ENCODE assay signal across 12 cellular contexts in the genomic region with DNA sequence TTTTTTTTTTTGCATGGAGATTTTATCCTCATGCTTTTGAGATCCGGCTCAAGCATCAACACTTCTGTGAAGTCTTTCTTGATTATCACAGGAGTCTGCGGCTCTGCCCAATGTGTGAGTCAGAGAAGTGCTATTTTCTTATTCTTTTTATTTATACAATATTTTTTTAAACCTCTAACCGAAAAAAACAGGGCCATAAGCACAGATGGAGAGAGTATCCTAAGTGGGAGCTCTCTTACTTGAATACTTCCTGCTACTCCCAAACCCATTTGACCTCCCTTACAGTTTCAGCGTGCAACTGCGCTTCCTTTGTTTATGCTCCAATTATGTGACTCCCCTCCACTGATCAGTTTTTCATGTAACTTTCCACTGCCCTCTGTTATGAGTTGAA. TPM values are rescaled to one million over a fixed set of nuclear protein-coding genes. Genes with fewer than 3 reads are reported as not detected.
DNase-seq lines count a peak whose midpoint lies in the region; FAIRE-seq and TF ChIP-seq lines count a peak whose summit lies in the region.
"Had no signal": no experiment of that assay in that cellular context is flagged by ENCODE, and none has a peak within 500 bp of the region (broad histone marks: within the 10 kb centered on the region; RNA-seq: fewer than 3 reads in every experiment).

No MANE protein-coding gene starts in this region.

- no peaks in the 10 kb centered on the region for H4K20me1 ChIP-seq in astrocyte (ENCODE audit: insufficient read depth, low read length)
- H4K20me1 ChIP-seq in keratinocyte (ENCODE audit: control insufficient read depth, extremely low read depth, insufficient read depth, low read length), result no peaks in the 10 kb centered on the region

- no peaks in the 10 kb centered on the region for H3K36me3 Mint-ChIP-seq in activated naive CD8-positive, alpha-beta T cell
- H3K36me3 Mint-ChIP-seq in activated naive CD8-positive, alpha-beta T cell treated with anti-CD3 and anti-CD28 coated beads for 36 hours, result peaks cover 2% of the 10 kb centered on the region
- peaks cover 4% of the 10 kb centered on the region for H3K36me3 Mint-ChIP-seq in astrocyte (ENCODE audit: low read depth, unreplicated experiment)

- POLR2A ChIA-PET in HEK293T (lab: Yijun Ruan, JAX), result no interaction called here

- H3K4me1 ChIP-seq in astrocyte (ENCODE audit: insufficient read depth, low read length) (peaks cover 56% of the 10 kb centered on the region), keratinocyte (ENCODE audit: control insufficient read depth, extremely low read depth, insufficient read depth, low read length) (peaks cover 40% of the 10 kb centered on the region), transverse colon (peaks cover 10 to 50% (median 26%) of the 10 kb centered on the region in 4 donors)

- 60 to 61% methylated on average over 5 of the region's 5 CpGs for WGBS in transverse colon (ENCODE audit: low coverage in 1 of 2), 2 donors

- peak overlapping the region; percentile 93 for H3K27ac ChIP-seq in astrocyte (ENCODE audit: low read depth, low read length)
- peak overlapping the region; percentile 61 for H3K27ac ChIP-seq in keratinocyte (ENCODE audit: control insufficient read depth, insufficient read depth, low read length)
- H3K27ac ChIP-seq in transverse colon, result peak overlapping the region; percentile 52 to 77 (median 70)

- in situ Hi-C loops in transverse colon (cut with MboI; ENCODE audit: low pct_ligation_motif_present in 1 of 4, low pct_unique_long_range_greater_than_20kb in 1 of 4, low sequenced_read_pairs in 3 of 4), result loop anchor here (5.0 to 25.0 kb wide), 6 partner anchors 195 to 438 kb away; no protein-coding TSS in a partner anchor

- peak overlapping the region; percentile 3 for H2AFZ ChIP-seq in astrocyte (ENCODE audit: low read depth, low read length)
- H2AFZ ChIP-seq in keratinocyte (ENCODE audit: control insufficient read depth, low read length), result no peak overlapping the region

- no peaks in the 10 kb centered on the region for H3K9me3 ChIP-seq in astrocyte (ENCODE audit: insufficient read depth, low read depth, low read length)
- H3K9me3 ChIP-seq in keratinocyte (ENCODE audit: control insufficient read depth, low read depth, low read length), result no peaks in the 10 kb centered on the region
- H3K9me3 ChIP-seq in transverse colon, result no peaks in the 10 kb centered on the region

- no peak for DNase-seq in activated naive CD8-positive, alpha-beta T cell treated with anti-CD3 and anti-CD28 coated beads for 36 hours
- DNase-seq in astrocyte (ENCODE audit: low read depth), result peak; percentile 92
- DNase-seq in keratinocyte (ENCODE audit: low read depth, low spot score), result no peak
- no peak for DNase-seq in transverse colon
- DNase-seq in activated gamma-delta T cell treated with Interleukin-2 at 50 U/mL for 16 hours, result no peak
- no peak for DNase-seq in HEK293T (ENCODE audit: extremely low spot score)
- no peak for DNase-seq in SKM-1 (lab: John Stamatoyannopoulos, UW; ENCODE audit: unreplicated experiment)
- DNase-seq: activated T-cell treated with anti-CD3 and anti-CD28 coated beads, Interleukin-2, amount 50 U/mL, for 72 hours; NCI-H187 treated with DMSO at 0.1 percent for 48 hours had no signal

- peak overlapping the region; percentile 82 for H3K4me2 ChIP-seq in astrocyte (ENCODE audit: low read length)
- peak overlapping the region; percentile 70 for H3K4me2 ChIP-seq in keratinocyte (ENCODE audit: control insufficient read depth, extremely low read depth, insufficient read depth, low read depth, low read length)

- CTCF ChIA-PET in HEK293T (lab: Yijun Ruan, JAX), result interaction anchor here (0.8 to 1.7 kb wide), 3 partner anchors 12 to 316 kb away, joined by 3 to 4 read pairs (median 3); no protein-coding TSS in a partner anchor

- H3K4me3 ChIP-seq in astrocyte (ENCODE audit: insufficient read depth, low read depth, low read length) (peak overlapping the region; percentile 30), keratinocyte (ENCODE audit: control insufficient read depth in 2 of 3, extremely low read depth in 1 of 3, insufficient read depth in 2 of 3, low read depth in 1 of 3, low read length in 3 of 3) (no peak overlapping the region), transverse colon (no peak overlapping the region)

- H3K27me3 ChIP-seq in astrocyte (ENCODE audit: insufficient read depth, low read length), result no peaks in the 10 kb centered on the region
- no peaks in the 10 kb centered on the region for H3K27me3 ChIP-seq in keratinocyte (ENCODE audit: control insufficient read depth, extremely low read depth, insufficient read depth, low read length)
- no peaks in the 10 kb centered on the region for H3K27me3 ChIP-seq in transverse colon

- peak overlapping the region; percentile 30 for H3K4me3 Mint-ChIP-seq in activated naive CD8-positive, alpha-beta T cell
- no peak overlapping the region for H3K4me3 Mint-ChIP-seq in activated naive CD8-positive, alpha-beta T cell treated with anti-CD3 and anti-CD28 coated beads for 36 hours
- peak overlapping the region; percentile 50 for H3K4me3 Mint-ChIP-seq in astrocyte (ENCODE audit: unreplicated experiment)
- H3K4me3 Mint-ChIP-seq: B cell, neural crest cell had no signal

- intact Hi-C loops in transverse colon (cut with DNase I; ENCODE audit: low total_unique reads), result loop anchor here (1.0 to 10.0 kb wide), 3 partner anchors 30 to 315 kb away; no protein-coding TSS in a partner anchor

- no peak for TF ChIP-seq CTCF in astrocyte (IDR thresholded peaks at IDR 0.05; ENCODE audit: insufficient read depth, low read depth, low read length)
- TF ChIP-seq CTCF in keratinocyte (optimal IDR thresholded peaks at IDR 0.05 in 1 of 3, IDR thresholded peaks at IDR 0.05 in 1 of 3, conservative IDR thresholded peaks at IDR 0.05 in 1 of 3; ENCODE audit: extremely low read depth in 1 of 3, insufficient read depth in 2 of 3, low read length in 3 of 3), result no peak
- no peak for TF ChIP-seq CTCF in transverse colon (IDR thresholded peaks at IDR 0.05)

- FAIRE-seq in astrocyte (lab: Jason Lieb, UNC) (no peak), keratinocyte (lab: Jason Lieb, UNC) (no peak)

- H3K36me3 ChIP-seq in astrocyte (ENCODE audit: insufficient read depth, low read length) (no peaks in the 10 kb centered on the region), keratinocyte (ENCODE audit: control insufficient read depth in 2 of 2, extremely low read depth in 1 of 2, insufficient read depth in 2 of 2, low read length in 2 of 2) (no peaks in the 10 kb centered on the region), transverse colon (no peaks in the 10 kb centered on the region)

- H3K27me3 Mint-ChIP-seq in activated naive CD8-positive, alpha-beta T cell, result no peaks in the 10 kb centered on the region
- no peaks in the 10 kb centered on the region for H3K27me3 Mint-ChIP-seq in activated naive CD8-positive, alpha-beta T cell treated with anti-CD3 and anti-CD28 coated beads for 36 hours
- H3K27me3 Mint-ChIP-seq in astrocyte (ENCODE audit: low read depth, unreplicated experiment), result no peaks in the 10 kb centered on the region

- H3K27ac Mint-ChIP-seq in activated naive CD8-positive, alpha-beta T cell, result no peak overlapping the region
- H3K27ac Mint-ChIP-seq in activated naive CD8-positive, alpha-beta T cell treated with anti-CD3 and anti-CD28 coated beads for 36 hours, result no peak overlapping the region
- H3K27ac Mint-ChIP-seq in astrocyte (ENCODE audit: unreplicated experiment), result peak overlapping the region; percentile 84
- H3K27ac Mint-ChIP-seq: activated T-cell treated with anti-CD3 and anti-CD28 coated beads, Interleukin-2, amount 50 U/mL, for 72 hours; B cell had no signal

- no peaks in the 10 kb centered on the region for H3K9me3 Mint-ChIP-seq in activated naive CD8-positive, alpha-beta T cell (ENCODE audit: low read depth)
- H3K9me3 Mint-ChIP-seq in activated naive CD8-positive, alpha-beta T cell treated with anti-CD3 and anti-CD28 coated beads for 36 hours, result no peaks in the 10 kb centered on the region
- peaks cover 1% of the 10 kb centered on the region for H3K9me3 Mint-ChIP-seq in astrocyte (ENCODE audit: unreplicated experiment)
- H3K9me3 Mint-ChIP-seq: activated T-cell treated with anti-CD3 and anti-CD28 coated beads, Interleukin-2, amount 50 U/mL, for 72 hours; neural crest cell had no signal

- H3K79me2 ChIP-seq in astrocyte (ENCODE audit: insufficient read depth, low read length) (no peaks in the 10 kb centered on the region), keratinocyte (ENCODE audit: control insufficient read depth, insufficient read depth, low read length) (no peaks in the 10 kb centered on the region)

- no peaks in the 10 kb centered on the region for H3K9me1 ChIP-seq in keratinocyte (ENCODE audit: control insufficient read depth, extremely low read depth, insufficient read depth, low read length)

- TF ChIP-seq POLR2A in transverse colon (IDR thresholded peaks at IDR 0.05), result no peak

- H3K4me1 Mint-ChIP-seq in activated naive CD8-positive, alpha-beta T cell (ENCODE audit: low read depth), result peaks cover 69% of the 10 kb centered on the region
- H3K4me1 Mint-ChIP-seq in activated naive CD8-positive, alpha-beta T cell treated with anti-CD3 and anti-CD28 coated beads for 36 hours, result peaks cover 58% of the 10 kb centered on the region
- peaks cover 52% of the 10 kb centered on the region for H3K4me1 Mint-ChIP-seq in astrocyte (ENCODE audit: low read depth, unreplicated experiment)

- H3K9ac ChIP-seq in astrocyte (ENCODE audit: low read length) (peak overlapping the region; percentile 70), keratinocyte (ENCODE audit: control insufficient read depth, extremely low read depth, insufficient read depth, low read length) (no peak overlapping the region)

- dilution Hi-C loops in keratinocyte (cut with MboI; ENCODE audit: extremely low pct_ligation_motif_present, low sequenced_read_pairs), result no loop called here

- TF ChIP-seq EP300 in transverse colon (IDR thresholded peaks at IDR 0.05; ENCODE audit: low read depth), result no peak

TF ChIP-seq in HEK293T, 16 proteins besides CTCF, POLR2A, EP300 and RAD21:
- TF ChIP-seq SUZ12 (IDR thresholded peaks at IDR 0.05), result no peak

RNA-seq across cellular contexts. Expression of gene ATXN1, which starts 8.7 kb away (rescaled TPM):
- 10 to 100 TPM; 27.8 to 32.8 TPM for total RNA-seq in activated naive CD8-positive, alpha-beta T cell treated with anti-CD3 and anti-CD28 coated beads for 36 hours
- 68.3 and 70.9 TPM in 2 replicates for total RNA-seq in astrocyte
- 9.4 to 9.7 TPM (median 9.4 TPM) in 3 replicates for polyA plus RNA-seq in keratinocyte
- 6.3 TPM for polyA plus RNA-seq in keratinocyte (2011; ENCODE audit: low read depth)
- 7.3 and 7.5 TPM in 2 replicates for polyA plus RNA-seq in keratinocyte (2011; cell fraction: cytosol; rRNA removed)
- 19.2 and 21.1 TPM in 2 replicates for polyA plus RNA-seq in keratinocyte (2011; cell fraction: nucleus; rRNA removed)
- 8.8 and 11.5 TPM in 2 replicates for polyA plus RNA-seq in keratinocyte (2012; ENCODE audit: low replicate concordance)
- 13.2 to 34.1 TPM (median 23.4 TPM) in 3 replicates for polyA minus RNA-seq in keratinocyte
- 8.1 TPM for polyA minus RNA-seq in keratinocyte (2011; cell fraction: cytosol; rRNA and poly(A)+ RNA removed)
- polyA minus RNA-seq in keratinocyte (2011; cell fraction: nucleus; rRNA and poly(A)+ RNA removed), result 31.4 and 46.3 TPM in 2 replicates
- 100 to 1,000 TPM in 2 of 4 donors, 10 to 100 TPM in 2; 48.7 to 166 (median 105) TPM for total RNA-seq in transverse colon
